Comparison of ENCODE assay signal across 1 cellular context in genomic region chr1:229339520-229339919, GRCh38.
TF ChIP-seq lines count a peak whose summit lies in the region.

No MANE protein-coding gene starts in this region.

TF ChIP-seq in WTC11, 78 proteins besides CTCF, POLR2A, EP300 and RAD21 (continued from another document):
- TF ChIP-seq, protein P1, sequence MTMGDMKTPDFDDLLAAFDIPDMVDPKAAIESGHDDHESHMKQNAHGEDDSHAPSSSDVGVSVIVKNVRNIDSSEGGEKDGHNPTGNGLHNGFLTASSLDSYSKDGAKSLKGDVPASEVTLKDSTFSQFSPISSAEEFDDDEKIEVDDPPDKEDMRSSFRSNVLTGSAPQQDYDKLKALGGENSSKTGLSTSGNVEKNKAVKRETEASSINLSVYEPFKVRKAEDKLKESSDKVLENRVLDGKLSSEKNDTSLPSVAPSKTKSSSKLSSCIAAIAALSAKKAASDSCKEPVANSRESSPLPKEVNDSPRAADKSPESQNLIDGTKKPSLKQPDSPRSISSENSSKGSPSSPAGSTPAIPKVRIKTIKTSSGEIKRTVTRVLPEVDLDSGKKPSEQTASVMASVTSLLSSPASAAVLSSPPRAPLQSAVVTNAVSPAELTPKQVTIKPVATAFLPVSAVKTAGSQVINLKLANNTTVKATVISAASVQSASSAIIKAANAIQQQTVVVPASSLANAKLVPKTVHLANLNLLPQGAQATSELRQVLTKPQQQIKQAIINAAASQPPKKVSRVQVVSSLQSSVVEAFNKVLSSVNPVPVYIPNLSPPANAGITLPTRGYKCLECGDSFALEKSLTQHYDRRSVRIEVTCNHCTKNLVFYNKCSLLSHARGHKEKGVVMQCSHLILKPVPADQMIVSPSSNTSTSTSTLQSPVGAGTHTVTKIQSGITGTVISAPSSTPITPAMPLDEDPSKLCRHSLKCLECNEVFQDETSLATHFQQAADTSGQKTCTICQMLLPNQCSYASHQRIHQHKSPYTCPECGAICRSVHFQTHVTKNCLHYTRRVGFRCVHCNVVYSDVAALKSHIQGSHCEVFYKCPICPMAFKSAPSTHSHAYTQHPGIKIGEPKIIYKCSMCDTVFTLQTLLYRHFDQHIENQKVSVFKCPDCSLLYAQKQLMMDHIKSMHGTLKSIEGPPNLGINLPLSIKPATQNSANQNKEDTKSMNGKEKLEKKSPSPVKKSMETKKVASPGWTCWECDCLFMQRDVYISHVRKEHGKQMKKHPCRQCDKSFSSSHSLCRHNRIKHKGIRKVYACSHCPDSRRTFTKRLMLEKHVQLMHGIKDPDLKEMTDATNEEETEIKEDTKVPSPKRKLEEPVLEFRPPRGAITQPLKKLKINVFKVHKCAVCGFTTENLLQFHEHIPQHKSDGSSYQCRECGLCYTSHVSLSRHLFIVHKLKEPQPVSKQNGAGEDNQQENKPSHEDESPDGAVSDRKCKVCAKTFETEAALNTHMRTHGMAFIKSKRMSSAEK (CRISPR knock-in tag; IDR thresholded peaks at IDR 0.05; ENCODE audit: borderline replicate concordance), result no peak
- TF ChIP-seq ZBTB21 (CRISPR knock-in tag; IDR thresholded peaks at IDR 0.05; ENCODE audit: borderline replicate concordance), result no peak
- no peak for TF ChIP-seq E2F5 (CRISPR knock-in tag; IDR thresholded peaks at IDR 0.05)
- no peak for TF ChIP-seq KAT7 (CRISPR knock-in tag; IDR thresholded peaks at IDR 0.05; ENCODE audit: borderline replicate concordance)
- no peak for TF ChIP-seq GTF2I (CRISPR knock-in tag; conservative IDR thresholded peaks at IDR 0.05)
- TF ChIP-seq ZNF423 (CRISPR knock-in tag; IDR thresholded peaks at IDR 0.05), result no peak
- TF ChIP-seq, protein P2, sequence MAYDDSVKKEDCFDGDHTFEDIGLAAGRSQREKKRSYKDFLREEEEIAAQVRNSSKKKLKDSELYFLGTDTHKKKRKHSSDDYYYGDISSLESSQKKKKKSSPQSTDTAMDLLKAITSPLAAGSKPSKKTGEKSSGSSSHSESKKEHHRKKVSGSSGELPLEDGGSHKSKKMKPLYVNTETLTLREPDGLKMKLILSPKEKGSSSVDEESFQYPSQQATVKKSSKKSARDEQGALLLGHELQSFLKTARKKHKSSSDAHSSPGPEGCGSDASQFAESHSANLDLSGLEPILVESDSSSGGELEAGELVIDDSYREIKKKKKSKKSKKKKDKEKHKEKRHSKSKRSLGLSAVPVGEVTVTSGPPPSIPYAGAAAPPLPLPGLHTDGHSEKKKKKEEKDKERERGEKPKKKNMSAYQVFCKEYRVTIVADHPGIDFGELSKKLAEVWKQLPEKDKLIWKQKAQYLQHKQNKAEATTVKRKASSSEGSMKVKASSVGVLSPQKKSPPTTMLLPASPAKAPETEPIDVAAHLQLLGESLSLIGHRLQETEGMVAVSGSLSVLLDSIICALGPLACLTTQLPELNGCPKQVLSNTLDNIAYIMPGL (CRISPR knock-in tag; IDR thresholded peaks at IDR 0.05), result no peak
- no peak for TF ChIP-seq CBFB (CRISPR knock-in tag; IDR thresholded peaks at IDR 0.05; ENCODE audit: low read depth)
- no peak for TF ChIP-seq ZSCAN18 (CRISPR knock-in tag; IDR thresholded peaks at IDR 0.05)
